ENCODE assay signal across 8 cellular contexts in the genomic region with DNA sequence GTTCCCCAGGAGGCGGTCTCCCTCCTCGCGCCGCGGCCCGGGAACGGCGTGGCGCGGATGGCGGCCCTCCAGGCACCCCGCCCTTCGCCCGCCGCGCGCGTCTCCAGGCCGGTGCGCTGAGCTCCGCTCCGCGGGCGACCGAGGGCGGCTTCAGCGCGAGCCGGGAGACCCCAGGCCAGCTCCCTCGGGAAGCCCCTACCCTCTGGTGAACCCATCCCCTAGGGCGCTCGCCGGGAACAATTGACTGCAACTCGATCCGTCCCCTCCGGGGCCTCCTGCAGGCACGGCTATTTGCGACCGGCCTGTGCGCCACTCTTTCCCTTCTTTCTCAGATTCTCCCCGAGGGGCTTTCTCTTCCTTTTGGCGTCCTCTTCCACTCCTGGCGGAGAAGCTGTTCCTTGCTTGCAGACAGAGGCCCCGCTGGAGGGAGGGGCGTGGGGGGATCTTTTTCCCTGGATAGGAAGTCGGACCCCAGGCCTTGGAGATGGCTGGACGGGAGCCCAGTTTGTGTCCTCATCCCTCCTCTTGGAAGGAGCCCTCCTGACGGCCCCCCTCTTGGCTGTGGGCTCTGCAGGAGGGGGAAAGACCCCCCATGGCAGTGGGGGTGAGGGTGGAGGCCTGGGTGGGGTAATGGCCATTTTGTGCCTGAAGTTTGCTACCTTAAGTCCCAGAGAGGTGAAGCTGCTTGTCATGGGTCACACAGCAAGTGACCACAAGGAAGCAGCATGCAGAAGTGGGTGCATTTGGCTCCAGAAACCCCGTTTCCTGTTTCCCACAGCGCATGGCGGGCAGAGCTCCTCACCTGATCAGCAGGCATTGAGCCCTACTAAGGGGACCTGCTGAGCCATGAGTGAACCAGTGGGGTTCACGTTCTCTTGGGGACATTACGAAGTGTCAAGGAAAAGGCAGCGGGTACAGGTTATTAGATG. TPM values are rescaled to one million over a fixed set of nuclear protein-coding genes. Genes with fewer than 3 reads are reported as not detected.
DNase-seq lines count a peak whose midpoint lies in the region; ATAC-seq and TF ChIP-seq lines count a peak whose summit lies in the region.

No MANE protein-coding gene starts in this region.

- no peak for TF ChIP-seq POLR2A in erythroblast (IDR thresholded peaks at IDR 0.05; ENCODE audit: low read length)

- H3K36me3 Mint-ChIP-seq in neural crest cell (ENCODE audit: low read depth), result peaks cover 18% of the 10 kb centered on the region

- H3K9ac ChIP-seq in GM23248, result peak overlapping the region; percentile 91

- no peak overlapping the region for H2AFZ ChIP-seq in GM23248

- peaks cover 38% of the 10 kb centered on the region for H3K4me1 Mint-ChIP-seq in neural crest cell

- POLR2A ChIA-PET in BJ (lab: Charles Lee), result interaction anchor here (0.6 to 1.1 kb wide), 6 partner anchors 32 to 97 kb away, joined by 5 to 11 read pairs (median 8); no protein-coding TSS in a partner anchor

- H3K4me3 Mint-ChIP-seq in neural crest cell, result peak overlapping the region; percentile 99

- ATAC-seq in GM19023 (IDR thresholded peaks at IDR 0.05; ENCODE audit: unreplicated experiment) (no peak), omental fat pad (ENCODE audit: low FRiP score) (no peak)

- peaks cover 2% of the 10 kb centered on the region; the same call in 1 of the 2 replicates for H3K27me3 ChIP-seq in BJ (ENCODE audit: control insufficient read depth, insufficient read depth, low read length)
- no peaks in the 10 kb centered on the region for H3K27me3 ChIP-seq in GM23248 (replicated peaks; ENCODE audit: insufficient read depth)

- DNase-seq in BJ (ENCODE audit: low read depth), result no peak
- peak; percentile 66 for DNase-seq in GM23248
- DNase-seq in SW 1271 (lab: John Stamatoyannopoulos, UW), result peak; percentile 59 to 70
- DNase-seq in erythroblast (lab: John Stamatoyannopoulos, UW), result peak; percentile 53 to 56
- DNase-seq in neural crest cell (ENCODE audit: low read depth, low spot score), result peak; percentile 64
- DNase-seq in OCI-M2 (lab: John Stamatoyannopoulos, UW; ENCODE audit: unreplicated experiment), result no peak
- no peak for DNase-seq in omental fat pad (ENCODE audit: low spot score)

- TF ChIP-seq CTCF in BJ (IDR thresholded peaks at IDR 0.05; ENCODE audit: insufficient read depth, low read depth, low read length), result no peak
- no peak for TF ChIP-seq CTCF in neural crest cell (conservative IDR thresholded peaks at IDR 0.05)
- no peak for TF ChIP-seq CTCF in omental fat pad (IDR thresholded peaks at IDR 0.05)

- CTCF ChIA-PET in BJ (lab: Yijun Ruan, JAX), result interaction anchor here (0.9 to 1.5 kb wide), 6 partner anchors 39 to 115 kb away, joined by 3 to 5 read pairs (median 4); no protein-coding TSS in a partner anchor

- peaks cover 70% of the 10 kb centered on the region for H3K79me2 ChIP-seq in GM23248 (ENCODE audit: insufficient read depth)

- H3K27me3 Mint-ChIP-seq in neural crest cell (ENCODE audit: low read depth), result peaks cover 32% of the 10 kb centered on the region

- H3K9me3 ChIP-seq in GM23248 (ENCODE audit: low read depth), result no peaks in the 10 kb centered on the region

- H3K4me3 ChIP-seq in BJ (ENCODE audit: low read depth, low read length), result peak overlapping the region; percentile 92
- peak overlapping the region; percentile 95 for H3K4me3 ChIP-seq in GM23248

- no peaks in the 10 kb centered on the region for H3K9me3 Mint-ChIP-seq in neural crest cell

- in situ Hi-C loops in GM23248 (cut with MboI), result no loop called here

- H3K9me2 ChIP-seq in GM23248 (ENCODE audit: insufficient read depth), result no peaks in the 10 kb centered on the region

- H3F3A ChIP-seq in GM23248 (ENCODE audit: insufficient read depth), result peaks cover 20% of the 10 kb centered on the region

- WGBS in GM23248 (ENCODE audit: low coverage in 1 of 2, low lambda C conversion rate in 2 of 2, missing lambda C conversion rate in 2 of 2), 2 experiments, result 1% methylated on average over 25 to 29 of the region's 54 CpGs

- H3K4me2 ChIP-seq in GM23248 (ENCODE audit: unreplicated experiment), result peak overlapping the region; percentile 99

- peaks cover 44% of the 10 kb centered on the region for H3K4me1 ChIP-seq in GM23248 (ENCODE audit: insufficient read depth)

- H3K36me3 ChIP-seq in BJ (ENCODE audit: control insufficient read depth, insufficient read depth, low read length) (peaks cover 2% of the 10 kb centered on the region), GM23248 (ENCODE audit: low read depth) (no peaks in the 10 kb centered on the region)

- H3K27ac Mint-ChIP-seq in neural crest cell (ENCODE audit: unreplicated experiment), result peak overlapping the region; percentile 96

- H4K20me1 ChIP-seq in GM23248 (ENCODE audit: insufficient read depth), result no peaks in the 10 kb centered on the region

- peak overlapping the region; percentile 97 for H3K27ac ChIP-seq in GM23248

RNA-seq across cellular contexts. Expression of gene FSCN1, which starts 2.3 kb away (rescaled TPM):
- 64.9 and 117 TPM in 2 replicates for polyA plus RNA-seq in BJ (2011; rRNA removed)
- polyA minus RNA-seq in BJ (2011; rRNA and poly(A)+ RNA removed), result 65.5 and 66.4 TPM in 2 replicates
- 410 and 423 TPM in 2 replicates for total RNA-seq in GM23248 (2014; rRNA removed; shearing (Covaris generic))
- 183 and 201 TPM in 2 replicates for polyA plus RNA-seq in GM23248 (2016; fragmentation: Nextera tagmentation; extraction: Ambion mirVana)
- 398 and 416 TPM in 2 replicates for total RNA-seq in neural crest cell
- 10 to 100 TPM; 34.1 to 70.3 (median 39.6) TPM for total RNA-seq in omental fat pad

Comparison
In these comparisons a context has a peak if more than half of its experiments do, and no peak if none do; other contexts are left out.
1. DNase-seq: peak in GM23248 (single experiment), SW 1271 (2 of 2), erythroblast (2 of 2) and neural crest cell (single experiment); none in BJ (single experiment), OCI-M2 (single experiment) and omental fat pad (single experiment).